Comparison of ENCODE assay signal across 8 cellular contexts in the genomic region with DNA sequence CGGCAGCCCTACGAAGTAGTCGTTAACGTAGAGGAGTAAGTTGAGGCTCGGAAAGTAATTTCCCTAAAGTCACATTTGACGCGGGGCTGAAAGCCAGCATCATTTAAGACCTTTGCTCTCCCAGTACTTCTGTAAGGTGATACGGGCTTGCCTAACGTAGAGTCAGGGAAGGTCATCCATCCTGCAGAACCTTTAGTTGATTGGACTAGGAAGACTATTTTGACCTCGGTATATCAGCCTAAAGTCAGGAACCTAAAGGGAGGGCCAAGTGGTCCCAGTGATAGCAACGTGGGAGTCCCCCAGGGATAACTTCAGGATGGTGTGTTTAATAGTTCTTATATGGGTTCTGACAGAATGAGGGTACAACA. TPM values are rescaled to one million over a fixed set of nuclear protein-coding genes. Genes with fewer than 3 reads are reported as not detected.
DNase-seq lines count a peak whose midpoint lies in the region; ATAC-seq and TF ChIP-seq lines count a peak whose summit lies in the region.

No MANE protein-coding gene starts in this region.

- TF ChIP-seq CTCF in GM12864 (IDR thresholded peaks at IDR 0.05; ENCODE audit: low read depth, low read length, missing control alignments) = no peak
- no peak for TF ChIP-seq CTCF in fibroblast of mammary gland (conservative IDR thresholded peaks at IDR 0.05; ENCODE audit: control insufficient read depth, insufficient read depth, low read depth, low read length)
- no peak for TF ChIP-seq CTCF in prostate gland (IDR thresholded peaks at IDR 0.05)

- intact Hi-C loops in prostate gland (cut with DNase I) (no loop called here), sciatic nerve (cut with DNase I) (no loop called here)

- DNase-seq in GM12864 (ENCODE audit: low read depth) (no peak), SJSA1 (ENCODE audit: low read depth in 1 of 2, low spot score in 2 of 2) (no peak), fibroblast of mammary gland (ENCODE audit: low read depth) (no peak), prostate gland (ENCODE audit: low spot score) (no peak), sciatic nerve (ENCODE audit: low spot score) (no peak), NCI-H345 treated with DMSO at 0.1 percent for 48 hours (lab: John Stamatoyannopoulos, UW; ENCODE audit: unreplicated experiment) (no peak)
- no peak for DNase-seq in stimulated activated CD4-positive, alpha-beta T cell treated with anti-CD3 and anti-CD28 coated beads, Interleukin-2, amount 100 ng/mL, for 48 hours

- peaks cover 10% of the 10 kb centered on the region for H3K4me1 ChIP-seq in SJSA1 (replicated peaks)
- H3K4me1 ChIP-seq in prostate gland (replicated peaks) = peaks cover 5% of the 10 kb centered on the region

- under 1% methylated on average over 11 of the region's 11 CpGs for WGBS in prostate gland

- H3K9me3 ChIP-seq in SJSA1 (replicated peaks) (no peaks in the 10 kb centered on the region), prostate gland (no peaks in the 10 kb centered on the region)

- H3K4me3 ChIP-seq in GM12864 (ENCODE audit: low read depth, low read length) = peak overlapping the region; percentile 73
- peak overlapping the region; percentile 67 for H3K4me3 ChIP-seq in SJSA1
- H3K4me3 ChIP-seq in fibroblast of mammary gland (ENCODE audit: control insufficient read depth, low read depth, low read length) = peak overlapping the region; percentile 99
- H3K4me3 ChIP-seq in prostate gland = peak overlapping the region; percentile 62 to 84

- TF ChIP-seq POLR2A in prostate gland (IDR thresholded peaks at IDR 0.05) = no peak

- no peak for ATAC-seq in sciatic nerve
- no peak for ATAC-seq in HG03196 (IDR thresholded peaks at IDR 0.05; ENCODE audit: unreplicated experiment)

- H3K27ac ChIP-seq in SJSA1 (peak overlapping the region; percentile 43), prostate gland (peak overlapping the region; percentile 70 to 74)

- peaks cover 44% of the 10 kb centered on the region for H3K36me3 ChIP-seq in SJSA1
- H3K36me3 ChIP-seq in prostate gland = no peaks in the 10 kb centered on the region

- no peaks in the 10 kb centered on the region for H3K27me3 ChIP-seq in SJSA1 (replicated peaks)
- H3K27me3 ChIP-seq in prostate gland (replicated peaks; ENCODE audit: insufficient read depth) = no peaks in the 10 kb centered on the region

RNA-seq across cellular contexts. Expression of gene NUP214, which starts 0.7 kb away (rescaled TPM):
- 9.9 and 10.8 TPM in 2 replicates for total RNA-seq in SJSA1 (2014; rRNA removed; shearing (Covaris generic))
- 100 to 1,000 TPM in 1 of 2 donors, 10 to 100 TPM in 1; 43.9 to 115 TPM for total RNA-seq in prostate gland
- total RNA-seq in sciatic nerve = 73.7 TPM

RNA-seq across cellular contexts. Expression of gene AIF1L, which starts 29.7 kb away (rescaled TPM):
- 0.19 and 0.61 TPM in 2 replicates for total RNA-seq in SJSA1 (2014; rRNA removed; shearing (Covaris generic))
- total RNA-seq in prostate gland (10 to 100 TPM in 1 of 2 donors, 1 to 10 TPM in 1; 3.6 to 18.4 TPM), sciatic nerve (92.1 TPM)
